ENCODE assay signal across 13 cellular contexts in genomic region chr12:101819467-101819866, GRCh38. TPM values are rescaled to one million over a fixed set of nuclear protein-coding genes. Genes with fewer than 3 reads are reported as not detected.
A peak's percentile ranks its signal among the peaks of the same experiment; 100 is the strongest.
DNase-seq lines count a peak whose midpoint lies in the region; ATAC-seq and TF ChIP-seq lines count a peak whose summit lies in the region.
"Had no signal": no experiment of that assay in that cellular context is flagged by ENCODE, and none has a peak within 500 bp of the region (broad histone marks: within the 10 kb centered on the region; RNA-seq: fewer than 3 reads in every experiment).

No MANE protein-coding gene starts in this region.

- peaks cover 6% of the 10 kb centered on the region for H3K4me1 ChIP-seq in osteoblast (ENCODE audit: insufficient read depth, low read length)
- H3K4me1 ChIP-seq in endodermal cell (ENCODE audit: control insufficient read depth, insufficient read depth, low read length): peaks cover 2% of the 10 kb centered on the region

- H3K9ac ChIP-seq in endodermal cell (ENCODE audit: extremely low read depth, low read length, poor library complexity, severe bottlenecking): no peak overlapping the region

- H2AFZ ChIP-seq in osteoblast (ENCODE audit: low read length): no peak overlapping the region
- H2AFZ ChIP-seq: PC-9 had no signal

- DNase-seq in fibroblast of mammary gland (ENCODE audit: low read depth): peak; percentile 20
- DNase-seq in osteoblast (ENCODE audit: insufficient read length, low spot score, missing footprints): no peak
- DNase-seq in endodermal cell: no peak
- DNase-seq: activated naive CD4-positive, alpha-beta T cell; dermis blood vessel endothelial cell; H9; PC-9; stimulated activated CD4-positive, alpha-beta T cell treated with anti-CD3 and anti-CD28 coated beads, Interleukin-1b, Interleukin-23, amount 100 ng/mL, for 48 hours had no signal

- H3K4me3 ChIP-seq in fibroblast of mammary gland (ENCODE audit: control insufficient read depth, low read depth, low read length): no peak overlapping the region
- H3K4me3 ChIP-seq in osteoblast (ENCODE audit: insufficient read depth, low read length): no peak overlapping the region
- H3K4me3 ChIP-seq in endodermal cell (ENCODE audit: low read length): no peak overlapping the region
- H3K4me3 ChIP-seq: PC-9 had no signal

- H3K36me3 Mint-ChIP-seq in endodermal cell (ENCODE audit: low read depth): no peaks in the 10 kb centered on the region

- peaks cover 5% of the 10 kb centered on the region for H4K20me1 ChIP-seq in osteoblast (ENCODE audit: insufficient read depth, low read length)

- H3K36me3 ChIP-seq in osteoblast (ENCODE audit: insufficient read depth, low read length) (no peaks in the 10 kb centered on the region), endodermal cell (ENCODE audit: control insufficient read depth, insufficient read depth, low read length) (no peaks in the 10 kb centered on the region)

- no peak overlapping the region for H3K27ac Mint-ChIP-seq in endodermal cell
- H3K27ac Mint-ChIP-seq: H9, IgD-negative memory B cell had no signal

- no peak overlapping the region for H3K4me2 ChIP-seq in osteoblast (ENCODE audit: insufficient read depth, low read length)
- H3K4me2 ChIP-seq: PC-9 had no signal

- H3K4me1 Mint-ChIP-seq in endodermal cell: peaks cover 4% of the 10 kb centered on the region

- H3K27me3 ChIP-seq in osteoblast (ENCODE audit: insufficient read depth, low read length) (no peaks in the 10 kb centered on the region), endodermal cell (ENCODE audit: control insufficient read depth, insufficient read depth, low read length, poor library complexity, severe bottlenecking) (no peaks in the 10 kb centered on the region)

- TF ChIP-seq CTCF in fibroblast of mammary gland (conservative IDR thresholded peaks at IDR 0.05; ENCODE audit: control insufficient read depth, insufficient read depth, low read depth, low read length) (no peak), osteoblast (IDR thresholded peaks at IDR 0.05; ENCODE audit: extremely low read depth, low read depth, low read length) (no peak), endodermal cell (conservative IDR thresholded peaks at IDR 0.05) (no peak)

- peaks cover 59% of the 10 kb centered on the region for H3K79me2 ChIP-seq in osteoblast (ENCODE audit: insufficient read depth, low read length)

- H3K9me3 ChIP-seq in osteoblast (ENCODE audit: low read depth, low read length) (no peaks in the 10 kb centered on the region), endodermal cell (ENCODE audit: control insufficient read depth, low read length) (no peaks in the 10 kb centered on the region)

- no peak overlapping the region for H3K4me3 Mint-ChIP-seq in endodermal cell
- H3K4me3 Mint-ChIP-seq: H9, IgD-negative memory B cell had no signal

- peaks cover 8% of the 10 kb centered on the region for H3K9me3 Mint-ChIP-seq in endodermal cell

- ATAC-seq in GM18873 (IDR thresholded peaks at IDR 0.05; ENCODE audit: low FRiP score, unreplicated experiment) (peak; percentile 58), GM21717 (IDR thresholded peaks at IDR 0.05; ENCODE audit: unreplicated experiment) (peak; percentile 57), HG03378 (IDR thresholded peaks at IDR 0.05; ENCODE audit: unreplicated experiment) (peak; percentile 77), HG02840 (IDR thresholded peaks at IDR 0.05; ENCODE audit: low FRiP score, unreplicated experiment) (no peak)

- 84 to 100% methylated on average over 1 to 2 of the region's 2 CpGs for WGBS in endodermal cell (ENCODE audit: insufficient coverage in 1 of 2, insufficient read length in 1 of 2), 2 experiments

- H3K27ac ChIP-seq in osteoblast (ENCODE audit: low read depth, low read length) (no peak overlapping the region), endodermal cell (ENCODE audit: low read depth, low read length) (no peak overlapping the region)
- H3K27ac ChIP-seq: PC-9 had no signal

- no peaks in the 10 kb centered on the region for H3K27me3 Mint-ChIP-seq in endodermal cell (ENCODE audit: insufficient read depth)
- H3K27me3 Mint-ChIP-seq: IgD-negative memory B cell had no signal

RNA-seq across cellular contexts. Expression of gene GNPTAB, which starts 11.3 kb away (rescaled TPM):
- 93.0 and 93.1 TPM in 2 replicates for total RNA-seq in osteoblast
- 10 to 100 TPM; 27.8 to 30.5 TPM for total RNA-seq in endodermal cell
- 14.4 TPM for polyA plus RNA-seq in endodermal cell (2013, experiment 1 of 2)
- polyA plus RNA-seq in endodermal cell (2013, experiment 2 of 2): 13.5 TPM

RNA-seq across cellular contexts. Expression of gene DRAM1, which starts 57.9 kb away (rescaled TPM):
- 141 and 150 TPM in 2 replicates for total RNA-seq in osteoblast
- 1 to 10 TPM in 1 of 2 donors, under 1 TPM in 1; 0.91 to 1.3 TPM for total RNA-seq in endodermal cell
- 3.5 TPM for polyA plus RNA-seq in endodermal cell (2013, experiment 1 of 2)
- 3.1 TPM for polyA plus RNA-seq in endodermal cell (2013, experiment 2 of 2)

Comparison
In these comparisons a context has a peak if more than half of its experiments do, and no peak if none do; other contexts are left out.
1. RNA of gene DRAM1, which starts 57.9 kb away (total RNA-seq): 141 to 150 TPM in osteoblast; 0.91 to 1.3 TPM in endodermal cell; every median in the first group is over 10 times any median in the second.